ENCODE assay signal across 23 cellular contexts in the genomic region with DNA sequence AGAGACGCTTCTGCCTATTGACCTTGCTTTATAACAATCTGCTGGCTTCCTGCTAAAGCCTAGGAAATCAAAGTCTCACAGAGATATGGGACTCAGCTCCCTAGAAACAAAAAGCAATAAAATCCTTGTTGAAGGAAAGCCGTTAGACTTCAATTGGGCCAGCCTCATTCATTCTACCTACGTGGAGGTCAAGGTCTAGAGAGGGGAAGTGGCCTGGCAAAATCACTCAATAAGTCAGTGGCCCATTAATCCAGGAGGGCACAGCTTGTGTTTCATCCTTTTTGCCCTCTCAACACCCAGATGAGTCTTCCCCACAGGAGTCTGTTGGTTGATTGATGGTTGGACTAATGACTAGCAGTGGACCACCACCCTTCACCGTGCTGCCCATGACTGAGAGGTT. TPM values are rescaled to one million over a fixed set of nuclear protein-coding genes. Genes with fewer than 3 reads are reported as not detected.
"Had no signal": no experiment of that assay in that cellular context is flagged by ENCODE, and none has a peak within 500 bp of the region (broad histone marks: within the 10 kb centered on the region; RNA-seq: fewer than 3 reads in every experiment).

No MANE protein-coding gene starts in this region.

- ATAC-seq: lower lobe of right lung; naive thymus-derived CD4-positive, alpha-beta T cell had no signal

- H3K27ac ChIP-seq: left ventricle myocardium inferior, lower lobe of right lung, neutrophil, right atrium auricular region, sigmoid colon, skin epidermis, thoracic aorta had no signal

- DNase-seq: cerebellar nuclear complex; dermis blood vessel endothelial cell; effector CD8-positive, alpha-beta T cell; foreskin melanocyte; islet precursor cell; left ventricle myocardium inferior; lower lobe of right lung; naive thymus-derived CD4-positive, alpha-beta T cell; nephron progenitor cell; sigmoid colon; stimulated activated CD4-positive, alpha-beta T cell treated with anti-CD3 and anti-CD28 coated beads, Interleukin-12 subunit alpha, Interleukin-12 subunit beta, amount 100 ng/mL, for 4 hours; stimulated activated naive CD4-positive, alpha-beta T cell; stomach; substantia nigra; trophoblast cell had no signal

- H3K4me1 ChIP-seq: left ventricle myocardium inferior, lower lobe of right lung, sigmoid colon had no signal

- H3K27me3 ChIP-seq: neutrophil, right atrium auricular region, sigmoid colon, stomach had no signal

- H3K9me3 ChIP-seq: left ventricle myocardium inferior, lower lobe of right lung, neutrophil, right atrium auricular region, sigmoid colon, stomach, thoracic aorta had no signal

- H3K4me3 ChIP-seq: left ventricle myocardium inferior, lower lobe of right lung, right atrium auricular region, sigmoid colon, skin epidermis, stomach, thoracic aorta had no signal

- H3K36me3 ChIP-seq: left ventricle myocardium inferior, lower lobe of right lung, neutrophil, right atrium auricular region, sigmoid colon, stomach, thoracic aorta had no signal

RNA-seq across cellular contexts. Expression of gene ACSL5, which starts 40.5 kb away (rescaled TPM):
- total RNA-seq: mesothelial cell of epicardium had no signal

RNA-seq across cellular contexts. Expression of gene TECTB, which starts 50.3 kb away (rescaled TPM):
- total RNA-seq: dermis blood vessel endothelial cell; left ventricle myocardium inferior; lower lobe of right lung; mesothelial cell of epicardium; naive thymus-derived CD4-positive, alpha-beta T cell; osteoblast; pulmonary artery endothelial cell; right atrium auricular region; sigmoid colon; stomach; thoracic aorta; urinary bladder had no signal
